35 cellular contexts compared by ENCODE assay signal in the genomic region with DNA sequence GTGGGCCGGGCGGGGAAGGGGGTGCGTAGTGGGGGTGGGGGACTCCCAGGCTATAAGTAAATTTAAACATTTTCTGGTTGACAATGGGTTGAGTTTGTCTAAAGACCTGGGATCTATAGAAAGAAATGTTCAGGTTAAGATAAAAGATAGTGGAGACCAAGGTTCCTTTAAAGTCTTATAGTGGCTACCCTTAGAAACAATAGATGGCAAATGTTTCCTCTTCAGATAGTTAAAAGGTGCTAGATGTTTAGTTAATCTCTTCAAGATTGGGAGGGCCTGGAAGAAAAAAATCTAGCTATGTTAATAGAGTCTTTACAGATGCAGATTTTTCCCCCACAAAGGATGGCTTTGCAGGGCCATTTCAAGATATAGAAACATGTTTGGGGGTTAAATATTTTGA.
"Had no signal": no experiment of that assay in that cellular context is flagged by ENCODE, and none has a peak within 500 bp of the region (broad histone marks: within the 10 kb centered on the region; RNA-seq: fewer than 3 reads in every experiment).

No MANE protein-coding gene starts in this region.

- H3K36me3 ChIP-seq: adrenal gland, brain microvascular endothelial cell, breast epithelium had no signal

- H3K9me3 Mint-ChIP-seq: activated B cell treated with CpG ODN at 0.5 μM for 24 hours; activated CD4-positive, alpha-beta T cell treated with anti-CD3 and anti-CD28 coated beads, Interleukin-2, amount 10 ng/mL, durations not matched to agents 24 days and 14 days; activated T-helper 1 cell treated with anti-CD3 and anti-CD28 coated beads, Interleukin-12 subunit alpha, Interleukin-12 subunit beta, Interleukin-2, Interleukin-4 antibody, amounts not matched to agents 30 ng/mL and 10 ng/mL and 1 ng/mL, durations not matched to agents 14 hours and 24 hours and 36 hours; activated T-helper 17 cell treated with anti-CD3 and anti-CD28 coated beads, Interleukin-2, amount 50 U/mL, for 72 hours had no signal

- H3K4me1 ChIP-seq: adrenal gland, body of pancreas, breast epithelium had no signal

- H3K27ac Mint-ChIP-seq: activated B cell treated with CpG ODN at 0.5 μM for 24 hours; activated CD4-positive, alpha-beta memory T cell treated with anti-CD3 and anti-CD28 coated beads for 36 hours; activated CD4-positive, alpha-beta T cell treated with anti-CD3 and anti-CD28 coated beads, Interleukin-2, amount 10 ng/mL, durations not matched to agents 24 days and 14 days; activated CD8-positive, alpha-beta T cell treated with anti-CD3 and anti-CD28 coated beads for 36 hours; activated naive CD4-positive, alpha-beta T cell treated with anti-CD3 and anti-CD28 coated beads for 36 hours; activated naive CD4-positive, alpha-beta T cell treated with anti-CD3 and anti-CD28 coated beads, Interleukin-2, amount 50 U/mL, for 72 hours; activated naive CD8-positive, alpha-beta T cell treated with anti-CD3 and anti-CD28 coated beads for 36 hours; activated T-cell treated with anti-CD3 and anti-CD28 coated beads, Interleukin-2, amount 50 U/mL, for 72 hours; activated T-helper 1 cell treated with anti-CD3 and anti-CD28 coated beads, Interleukin-12 subunit alpha, Interleukin-12 subunit beta, Interleukin-2, Interleukin-4 antibody, amounts not matched to agents 30 ng/mL and 10 ng/mL and 1 ng/mL, durations not matched to agents 14 hours and 24 hours and 36 hours; activated T-helper 17 cell treated with anti-CD3 and anti-CD28 coated beads, Interleukin-2, amount 50 U/mL, for 72 hours; T-helper 1 cell treated with Interleukin-12 subunit alpha and Interleukin-12 subunit beta and Interleukin-4 antibody, amounts not matched to agents 30 μg/mL and 1 μg/mL, for 36 hours; T-helper 2 cell treated with Interferon-gamma antibody and Interleukin-4, amounts not matched to agents 5 μg/mL and 100 μg/mL, for 36 hours had no signal

- H3K27me3 Mint-ChIP-seq: activated B cell treated with CpG ODN at 0.5 μM for 24 hours; activated CD4-positive, alpha-beta memory T cell treated with anti-CD3 and anti-CD28 coated beads for 36 hours; activated CD4-positive, alpha-beta T cell treated with anti-CD3 and anti-CD28 coated beads, Interleukin-2, amount 10 ng/mL, durations not matched to agents 24 days and 14 days; activated CD8-positive, alpha-beta T cell treated with anti-CD3 and anti-CD28 coated beads for 36 hours; activated naive CD8-positive, alpha-beta T cell treated with anti-CD3 and anti-CD28 coated beads for 36 hours; activated T-helper 17 cell treated with anti-CD3 and anti-CD28 coated beads, Interleukin-2, amount 50 U/mL, for 72 hours had no signal

- DNase-seq: activated B cell treated with CpG ODN at 0.5 μM for 24 hours; activated CD4-positive, alpha-beta memory T cell treated with anti-CD3 and anti-CD28 coated beads for 36 hours; activated CD4-positive, alpha-beta T cell treated with anti-CD3 and anti-CD28 coated beads for 4 hours; activated CD4-positive, alpha-beta T cell treated with anti-CD3 and anti-CD28 coated beads, Interleukin-2, amount 10 ng/mL, durations not matched to agents 24 days and 14 days; activated CD4-positive, alpha-beta T cell treated with anti-CD3 and anti-CD28 coated beads, Interleukin-2, amount 50 U/mL, for 1 hour; activated CD4-positive, alpha-beta T cell treated with anti-CD3 and anti-CD28 coated beads, Interleukin-2, amount 50 U/mL, for 4 hours; activated CD4-positive, CD25-positive, alpha-beta regulatory T cell treated with anti-CD3 and anti-CD28 coated beads, Interleukin-2, amount 50 U/mL, for 72 hours; activated CD8-positive, alpha-beta memory T cell treated with anti-CD3 and anti-CD28 coated beads, Interleukin-2, amount 50 U/mL, for 4 hours; activated CD8-positive, alpha-beta T cell treated with anti-CD3 and anti-CD28 coated beads for 36 hours; activated effector memory CD4-positive, alpha-beta T cell treated with anti-CD3 and anti-CD28 coated beads, Interleukin-2, amount 50 U/mL, for 16 hours; activated gamma-delta T cell treated with Interleukin-2 at 50 U/mL for 16 hours; activated naive CD4-positive, alpha-beta T cell; activated naive CD4-positive, alpha-beta T cell treated with anti-CD3 and anti-CD28 coated beads for 36 hours; activated naive CD4-positive, alpha-beta T cell treated with anti-CD3 and anti-CD28 coated beads, Interleukin-2, amount 50 U/mL, for 16 hours; activated naive CD8-positive, alpha-beta T cell treated with anti-CD3 and anti-CD28 coated beads for 36 hours; activated T-cell treated with anti-CD3 and anti-CD28 coated beads for 4 hours; activated T-cell treated with anti-CD3 and anti-CD28 coated beads, Interleukin-2, amount 50 U/mL, for 1 hour; activated T-cell treated with anti-CD3 and anti-CD28 coated beads, Interleukin-2, amount 50 U/mL, for 4 hours; activated T-cell treated with anti-CD3 and anti-CD28 coated beads, Interleukin-2, amount 50 U/mL, for 72 hours; adrenal gland; amniotic stem cell; aorta; body of pancreas; brain microvascular endothelial cell; central memory CD4-positive, alpha-beta T cell; T-helper 1 cell; T-helper 2 cell; T-helper 9 cell had no signal

- H3K9me3 ChIP-seq: adrenal gland, body of pancreas, breast epithelium had no signal

- H3K4me1 Mint-ChIP-seq: activated B cell treated with CpG ODN at 0.5 μM for 24 hours; activated CD4-positive, alpha-beta T cell treated with anti-CD3 and anti-CD28 coated beads, Interleukin-2, amount 10 ng/mL, durations not matched to agents 24 days and 14 days; activated naive CD8-positive, alpha-beta T cell treated with anti-CD3 and anti-CD28 coated beads for 36 hours; activated T-helper 17 cell treated with anti-CD3 and anti-CD28 coated beads, Interleukin-2, amount 50 U/mL, for 72 hours had no signal

- ATAC-seq: activated CD8-positive, alpha-beta T cell treated with anti-CD3 and anti-CD28 coated beads for 36 hours; activated naive CD4-positive, alpha-beta T cell treated with anti-CD3 and anti-CD28 coated beads, Interleukin-2, amount 50 U/mL, for 72 hours; activated T-cell treated with anti-CD3 and anti-CD28 coated beads, Interleukin-2, amount 50 U/mL, for 4 hours; activated T-cell treated with anti-CD3 and anti-CD28 coated beads, Interleukin-2, amount 50 U/mL, for 72 hours; activated T-helper 17 cell treated with anti-CD3 and anti-CD28 coated beads, Interleukin-2, amount 50 U/mL, for 72 hours; body of pancreas had no signal

- H3K4me3 ChIP-seq: adrenal gland, body of pancreas, breast epithelium had no signal

- H3K27ac ChIP-seq: adrenal gland, body of pancreas, brain microvascular endothelial cell, breast epithelium, VCaP had no signal

- H3K27me3 ChIP-seq: adrenal gland, body of pancreas, brain microvascular endothelial cell, breast epithelium had no signal

- H3K4me3 Mint-ChIP-seq: activated B cell treated with CpG ODN at 0.5 μM for 24 hours; activated CD4-positive, alpha-beta memory T cell treated with anti-CD3 and anti-CD28 coated beads for 36 hours; activated CD4-positive, alpha-beta T cell treated with anti-CD3 and anti-CD28 coated beads, Interleukin-2, amount 10 ng/mL, durations not matched to agents 24 days and 14 days; activated CD8-positive, alpha-beta T cell treated with anti-CD3 and anti-CD28 coated beads for 36 hours; activated naive CD4-positive, alpha-beta T cell treated with anti-CD3 and anti-CD28 coated beads for 36 hours; activated naive CD8-positive, alpha-beta T cell treated with anti-CD3 and anti-CD28 coated beads for 36 hours; activated T-cell treated with anti-CD3 and anti-CD28 coated beads, Interleukin-2, amount 50 U/mL, for 4 hours; activated T-cell treated with anti-CD3 and anti-CD28 coated beads, Interleukin-2, amount 50 U/mL, for 72 hours; activated T-helper 1 cell treated with anti-CD3 and anti-CD28 coated beads, Interleukin-12 subunit alpha, Interleukin-12 subunit beta, Interleukin-2, Interleukin-4 antibody, amounts not matched to agents 30 ng/mL and 10 ng/mL and 1 ng/mL, durations not matched to agents 14 hours and 24 hours and 36 hours; activated T-helper 17 cell treated with anti-CD3 and anti-CD28 coated beads, Interleukin-2, amount 50 U/mL, for 72 hours; T-helper 1 cell treated with Interleukin-12 subunit alpha and Interleukin-12 subunit beta and Interleukin-4 antibody, amounts not matched to agents 30 μg/mL and 1 μg/mL, for 36 hours; T-helper 2 cell treated with Interferon-gamma antibody and Interleukin-4, amounts not matched to agents 5 μg/mL and 100 μg/mL, for 36 hours had no signal

- H3K36me3 Mint-ChIP-seq: activated CD4-positive, alpha-beta memory T cell treated with anti-CD3 and anti-CD28 coated beads for 36 hours; activated naive CD4-positive, alpha-beta T cell treated with anti-CD3 and anti-CD28 coated beads, Interleukin-2, amount 50 U/mL, for 72 hours; activated naive CD8-positive, alpha-beta T cell treated with anti-CD3 and anti-CD28 coated beads for 36 hours had no signal
